17 cellular contexts compared by ENCODE assay signal in genomic region chr4:109408711-109409110, GRCh38.
"Had no signal": no experiment of that assay in that cellular context is flagged by ENCODE, and none has a peak within 500 bp of the region (broad histone marks: within the 10 kb centered on the region; RNA-seq: fewer than 3 reads in every experiment).

No MANE protein-coding gene starts in this region.

- H3K4me1 ChIP-seq: left lung, vagina had no signal

- H3K27me3 Mint-ChIP-seq: activated T-cell treated with anti-CD3 and anti-CD28 coated beads, Interleukin-2, amount 50 U/mL, for 24 hours; stimulated activated memory B cell treated with anti-CD40 and anti-IgM and Interleukin-4, amounts not matched to agents 10 μg/mL and 1 μg/mL and 100 μg/mL, for 72 hours had no signal

- DNase-seq: activated CD4-positive, alpha-beta memory T cell treated with anti-CD3 and anti-CD28 coated beads, Interleukin-2, amount 10 ng/mL, durations not matched to agents 7 days and 5 days; activated CD4-positive, alpha-beta T cell treated with anti-CD3 and anti-CD28 coated beads for 36 hours; activated naive CD4-positive, alpha-beta T cell treated with anti-CD3 and anti-CD28 coated beads, Interleukin-2, amount 50 U/mL, for 16 hours; activated T-cell treated with anti-CD3 and anti-CD28 coated beads, Interleukin-2, amount 50 U/mL, for 24 hours; caudate nucleus; kidney; left lung; mesenchymal stem cell; natural killer cell; nucleus accumbens; stimulated activated CD4-positive, alpha-beta T cell treated with anti-CD3 and anti-CD28 coated beads, Interleukin-2, amount 100 ng/mL, for 48 hours; T-helper 9 cell; thyroid gland; WERI-Rb-1 had no signal

- H3K27ac ChIP-seq: hepatocyte, left lung, thyroid gland, vagina, WERI-Rb-1 had no signal

- H3K4me3 ChIP-seq: hepatocyte, left lung, thyroid gland, vagina had no signal

- H3K27ac Mint-ChIP-seq: activated CD4-positive, alpha-beta memory T cell treated with anti-CD3 and anti-CD28 coated beads, Interleukin-2, amount 10 ng/mL, durations not matched to agents 7 days and 5 days; activated CD4-positive, alpha-beta T cell treated with anti-CD3 and anti-CD28 coated beads for 36 hours; activated T-cell treated with anti-CD3 and anti-CD28 coated beads, Interleukin-2, amount 50 U/mL, for 24 hours; natural killer cell; stimulated activated memory B cell treated with anti-CD40 and anti-IgM and Interleukin-4, amounts not matched to agents 10 μg/mL and 1 μg/mL and 100 μg/mL, for 72 hours had no signal

- H3K4me3 Mint-ChIP-seq: activated CD4-positive, alpha-beta memory T cell treated with anti-CD3 and anti-CD28 coated beads, Interleukin-2, amount 10 ng/mL, durations not matched to agents 7 days and 5 days; activated CD4-positive, alpha-beta T cell treated with anti-CD3 and anti-CD28 coated beads for 36 hours; activated T-cell treated with anti-CD3 and anti-CD28 coated beads, Interleukin-2, amount 50 U/mL, for 24 hours; natural killer cell; stimulated activated memory B cell treated with anti-CD40 and anti-IgM and Interleukin-4, amounts not matched to agents 10 μg/mL and 1 μg/mL and 100 μg/mL, for 72 hours had no signal

- H3K27me3 ChIP-seq: hepatocyte, left lung, thyroid gland, vagina had no signal

- H3K36me3 ChIP-seq: left lung, thyroid gland, vagina, WERI-Rb-1 had no signal

- H3K4me1 Mint-ChIP-seq: activated CD4-positive, alpha-beta memory T cell treated with anti-CD3 and anti-CD28 coated beads, Interleukin-2, amount 10 ng/mL, durations not matched to agents 7 days and 5 days; natural killer cell; stimulated activated memory B cell treated with anti-CD40 and anti-IgM and Interleukin-4, amounts not matched to agents 10 μg/mL and 1 μg/mL and 100 μg/mL, for 72 hours had no signal

- H3K9me3 ChIP-seq: left lung, thyroid gland, vagina had no signal

- H3K36me3 Mint-ChIP-seq: natural killer cell; stimulated activated memory B cell treated with anti-CD40 and anti-IgM and Interleukin-4, amounts not matched to agents 10 μg/mL and 1 μg/mL and 100 μg/mL, for 72 hours had no signal

- H3K9me3 Mint-ChIP-seq: activated CD4-positive, alpha-beta memory T cell treated with anti-CD3 and anti-CD28 coated beads, Interleukin-2, amount 10 ng/mL, durations not matched to agents 7 days and 5 days; activated T-cell treated with anti-CD3 and anti-CD28 coated beads, Interleukin-2, amount 50 U/mL, for 24 hours; natural killer cell; stimulated activated memory B cell treated with anti-CD40 and anti-IgM and Interleukin-4, amounts not matched to agents 10 μg/mL and 1 μg/mL and 100 μg/mL, for 72 hours had no signal
